8 cellular contexts compared by ENCODE assay signal in genomic region chrX:116009871-116010710, GRCh38.
DNase-seq lines count a peak whose midpoint lies in the region; ATAC-seq and TF ChIP-seq lines count a peak whose summit lies in the region.

No MANE protein-coding gene starts in this region.

- intact Hi-C loops in Right ventricle myocardium inferior (cut with DNase I) (no loop called here), cardiac septum (cut with DNase I) (no loop called here), testis (cut with DNase I; ENCODE audit: low total_unique reads) (no loop called here)

- TF ChIP-seq POLR2A in testis (IDR thresholded peaks at IDR 0.05): no peak

- H3K27me3 ChIP-seq in duodenal mucosa (ENCODE audit: control insufficient read depth in 1 of 2, insufficient read depth in 2 of 2, low read length in 2 of 2) (no peaks in the 10 kb centered on the region), testis (no peaks in the 10 kb centered on the region)

- peak; percentile 37 for ATAC-seq in Right ventricle myocardium inferior
- ATAC-seq in HG03108 (IDR thresholded peaks at IDR 0.05; ENCODE audit: unreplicated experiment): peak; percentile 77

- H3K36me3 ChIP-seq in duodenal mucosa (ENCODE audit: control insufficient read depth in 1 of 2, insufficient read depth in 2 of 2, low read length in 2 of 2): no peaks in the 10 kb centered on the region
- H3K36me3 ChIP-seq in testis (ENCODE audit: low read depth, missing control alignments): no peaks in the 10 kb centered on the region

- DNase-seq in Right ventricle myocardium inferior (ENCODE audit: missing footprints) (peak; percentile 26), cardiac septum (ENCODE audit: low spot score) (no peak), testis (peak; percentile 13), DMS114 treated with DMSO at 0.1 percent for 48 hours (lab: John Stamatoyannopoulos, UW; ENCODE audit: unreplicated experiment) (no peak), SHP77 treated with DMSO at 0.1 percent for 48 hours (lab: John Stamatoyannopoulos, UW) (no peak)
- DNase-seq in activated CD4-positive, alpha-beta T cell treated with anti-CD3 and anti-CD28 coated beads for 48 hours: no peak

- no peaks in the 10 kb centered on the region for H3K9me3 ChIP-seq in duodenal mucosa (ENCODE audit: control insufficient read depth in 1 of 2, low read length in 2 of 2)
- H3K9me3 ChIP-seq in testis: no peaks in the 10 kb centered on the region

- H3K27ac ChIP-seq in duodenal mucosa (ENCODE audit: low read depth, low read length) (no peak overlapping the region), testis (no peak overlapping the region)

- 6 to 10% methylated on average over 8 of the region's 8 CpGs for WGBS in testis, 2 donors

- H3K4me1 ChIP-seq in duodenal mucosa (ENCODE audit: control insufficient read depth in 1 of 2, insufficient read depth in 2 of 2, low read length in 2 of 2): peaks cover 0 to 4% of the 10 kb centered on the region in 2 donors
- no peaks in the 10 kb centered on the region for H3K4me1 ChIP-seq in testis

- no peak overlapping the region for H3K9ac ChIP-seq in duodenal mucosa (ENCODE audit: low read depth in 1 of 2, low read length in 2 of 2)

- TF ChIP-seq CTCF in testis (IDR thresholded peaks at IDR 0.05): no peak

- H3K4me3 ChIP-seq in duodenal mucosa (ENCODE audit: low read depth in 1 of 2, low read length in 2 of 2) (peak overlapping the region; percentile 8 to 32), testis (no peak overlapping the region)

Comparison
In these comparisons a context has a peak if more than half of its experiments do, and no peak if none do; other contexts are left out.
1. DNase-seq: peak in Right ventricle myocardium inferior (single experiment) and testis (single experiment); none in cardiac septum (single experiment), DMS114 treated with DMSO at 0.1 percent for 48 hours (single experiment), activated CD4-positive, alpha-beta T cell treated with anti-CD3 and anti-CD28 coated beads for 48 hours (single experiment) and SHP77 treated with DMSO at 0.1 percent for 48 hours (single experiment).
2. H3K4me3 ChIP-seq: peak in duodenal mucosa (2 of 2); none in testis (0 of 2).